In the genomic region with DNA sequence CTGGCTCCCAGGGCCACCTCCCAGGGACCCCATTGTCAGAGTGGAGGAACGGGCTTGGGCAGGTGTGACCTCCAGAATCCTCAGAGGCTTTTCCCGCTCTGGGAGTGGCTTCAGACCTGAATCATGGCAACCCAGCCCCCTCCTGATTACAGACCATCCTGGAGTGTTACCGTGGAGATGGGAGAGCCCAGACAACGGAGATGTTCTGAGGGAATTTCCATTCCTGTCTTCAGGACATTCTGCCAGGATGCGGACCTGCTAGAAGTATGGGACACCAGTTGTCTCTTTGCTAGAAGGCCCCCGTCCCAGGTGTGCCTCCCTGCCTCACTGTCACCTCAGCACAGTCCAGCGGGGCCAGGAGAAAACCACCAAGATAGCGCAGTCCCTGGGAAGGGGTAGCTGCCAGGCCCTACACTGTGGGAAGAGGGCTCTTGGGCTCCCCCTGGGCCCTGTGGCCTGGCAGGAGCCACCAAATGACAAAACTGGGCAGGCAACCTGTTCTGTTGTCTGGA, we compare ENCODE assay signal across 15 cellular contexts.
DNase-seq lines count a peak whose midpoint lies in the region; ATAC-seq and TF ChIP-seq lines count a peak whose summit lies in the region.
"Had no signal": no experiment of that assay in that cellular context is flagged by ENCODE, and none has a peak within 500 bp of the region (broad histone marks: within the 10 kb centered on the region; RNA-seq: fewer than 3 reads in every experiment).

No MANE protein-coding gene starts in this region.

- no peaks in the 10 kb centered on the region for H3K9me3 ChIP-seq in sigmoid colon
- H3K9me3 ChIP-seq: ovary had no signal

- no peak for TF ChIP-seq EP300 in Ishikawa (IDR thresholded peaks at IDR 0.05; ENCODE audit: borderline replicate concordance)
- TF ChIP-seq EP300 in sigmoid colon (IDR thresholded peaks at IDR 0.05) = no peak

- peak; percentile 49 for TF ChIP-seq CTCF in progenitor cell of endocrine pancreas (IDR thresholded peaks at IDR 0.05; ENCODE audit: unreplicated experiment)
- no peak for TF ChIP-seq CTCF in sigmoid colon (IDR thresholded peaks at IDR 0.05)

- 88 to 91% methylated on average over 8 of the region's 8 CpGs for WGBS in sigmoid colon, 2 donors

- H3K4me3 Mint-ChIP-seq in progenitor cell of endocrine pancreas (ENCODE audit: low read depth) = no peak overlapping the region
- H3K4me3 Mint-ChIP-seq: activated naive CD8-positive, alpha-beta T cell; mesothelial cell of epicardium had no signal

- no peak overlapping the region for H3K4me3 ChIP-seq in sigmoid colon
- H3K4me3 ChIP-seq: ovary, PC-9 had no signal

- H3K36me3 Mint-ChIP-seq in progenitor cell of endocrine pancreas (ENCODE audit: insufficient read depth) = no peaks in the 10 kb centered on the region
- H3K36me3 Mint-ChIP-seq: activated naive CD8-positive, alpha-beta T cell; mesothelial cell of epicardium had no signal

- ATAC-seq in GM21825 (IDR thresholded peaks at IDR 0.05; ENCODE audit: unreplicated experiment) = no peak

- peaks cover 0 to 5% (median 2%) of the 10 kb centered on the region in 4 donors for H3K4me1 ChIP-seq in sigmoid colon

- intact Hi-C loops in sigmoid colon (cut with DNase I) = no loop called here

- peak; percentile 7; the same call in 1 of the 2 replicates for TF ChIP-seq RAD21 in Ishikawa (IDR thresholded peaks at IDR 0.05; ENCODE audit: low read depth)

- peaks cover 5% of the 10 kb centered on the region for H3K27me3 Mint-ChIP-seq in progenitor cell of endocrine pancreas
- H3K27me3 Mint-ChIP-seq: activated naive CD8-positive, alpha-beta T cell had no signal

- DNase-seq in NCI-H82 (lab: John Stamatoyannopoulos, UW) = peak; percentile 33
- DNase-seq in NCI-H82 treated with DMSO at 0.1 percent for 48 hours (lab: John Stamatoyannopoulos, UW; ENCODE audit: unreplicated experiment) = no peak
- peak; percentile 55 for DNase-seq in ecto neural progenitor cell (ENCODE audit: low spot score)
- DNase-seq in progenitor cell of endocrine pancreas (ENCODE audit: low spot score, unreplicated experiment) = no peak
- no peak for DNase-seq in NAMALWA (ENCODE audit: low spot score)
- no peak for DNase-seq in sigmoid colon
- DNase-seq: glutamatergic neuron, kidney, ovary, PC-9 had no signal

- no peak overlapping the region for H3K27ac Mint-ChIP-seq in progenitor cell of endocrine pancreas
- H3K27ac Mint-ChIP-seq: activated naive CD8-positive, alpha-beta T cell; mesothelial cell of epicardium had no signal

- H3K9me3 Mint-ChIP-seq in progenitor cell of endocrine pancreas (ENCODE audit: low read depth) = no peaks in the 10 kb centered on the region
- H3K9me3 Mint-ChIP-seq: mesothelial cell of epicardium had no signal

- H3K4me1 Mint-ChIP-seq in progenitor cell of endocrine pancreas (ENCODE audit: low read depth) = peaks cover 17% of the 10 kb centered on the region

- no peaks in the 10 kb centered on the region for H3K36me3 ChIP-seq in sigmoid colon
- H3K36me3 ChIP-seq: ovary had no signal

- H3K27ac ChIP-seq in sigmoid colon = no peak overlapping the region
- H3K27ac ChIP-seq: HL-60, ovary, PC-9 had no signal

- H3K27me3 ChIP-seq in sigmoid colon = no peaks in the 10 kb centered on the region
- H3K27me3 ChIP-seq: ovary had no signal

- no peak for TF ChIP-seq POLR2A in sigmoid colon (IDR thresholded peaks at IDR 0.05)

TF ChIP-seq in Ishikawa, 13 proteins besides CTCF, POLR2A, EP300 and RAD21:
- no peak for TF ChIP-seq MAX (IDR thresholded peaks at IDR 0.05)
TF ChIP-seq in Ishikawa: peak in this region for 0.

Comparison
In these comparisons a context has a peak if more than half of its experiments do, and no peak if none do; other contexts are left out.
1. DNase-seq: peak in NCI-H82 (single experiment) and ecto neural progenitor cell (single experiment); none in NCI-H82 treated with DMSO at 0.1 percent for 48 hours (single experiment), progenitor cell of endocrine pancreas (single experiment), NAMALWA (single experiment) and sigmoid colon (single experiment).